ENCODE assay signal across 8 cellular contexts in genomic region chr1:186681136-186681535, GRCh38. TPM values are rescaled to one million over a fixed set of nuclear protein-coding genes. Genes with fewer than 3 reads are reported as not detected.
A peak's percentile ranks its signal among the peaks of the same experiment; 100 is the strongest.
DNase-seq lines count a peak whose midpoint lies in the region; ATAC-seq and TF ChIP-seq lines count a peak whose summit lies in the region.

No MANE protein-coding gene starts in this region.

- intact Hi-C loops in activated CD8-positive, alpha-beta T cell treated with anti-CD3 and anti-CD28 coated beads for 36 hours (cut with micrococcal nuclease): loop anchor here (5.0 kb wide), 1 partner anchor 199 kb away; no protein-coding TSS in a partner anchor
- intact Hi-C loops in right cardiac atrium (cut with DNase I): no loop called here

- ATAC-seq in activated CD8-positive, alpha-beta T cell treated with anti-CD3 and anti-CD28 coated beads for 36 hours: no peak
- no peak for ATAC-seq in right cardiac atrium

- in situ Hi-C loops in HAP-1 (cut with MboI; ENCODE audit: low sequenced_read_pairs) (no loop called here), KBM-7 (cut with MboI; ENCODE audit: low pct_unique_long_range_greater_than_20kb, low sequenced_read_pairs) (no loop called here)

- H3K9me3 ChIP-seq in HAP-1 (no peaks in the 10 kb centered on the region), right cardiac atrium (ENCODE audit: control insufficient read depth, low read length) (no peaks in the 10 kb centered on the region), skeletal muscle satellite cell (replicated peaks; ENCODE audit: low read length) (no peaks in the 10 kb centered on the region)

- H3K36me3 ChIP-seq in HAP-1 (replicated peaks) (no peaks in the 10 kb centered on the region), skeletal muscle satellite cell (ENCODE audit: insufficient read depth, low read length) (no peaks in the 10 kb centered on the region)

- H3K27me3 ChIP-seq in HAP-1 (ENCODE audit: low read depth) (no peaks in the 10 kb centered on the region), right cardiac atrium (ENCODE audit: control insufficient read depth, insufficient read depth) (no peaks in the 10 kb centered on the region), skeletal muscle satellite cell (ENCODE audit: control insufficient read depth, insufficient read depth, low read length) (peaks cover 24% of the 10 kb centered on the region)

- H3K9me3 Mint-ChIP-seq in activated CD8-positive, alpha-beta T cell treated with anti-CD3 and anti-CD28 coated beads for 36 hours: no peaks in the 10 kb centered on the region

- H3K4me1 ChIP-seq in HAP-1: no peaks in the 10 kb centered on the region; the same call in 1 of the 2 replicates
- H3K4me1 ChIP-seq in right cardiac atrium (ENCODE audit: control insufficient read depth, insufficient read depth, low read length): no peaks in the 10 kb centered on the region
- H3K4me1 ChIP-seq in skeletal muscle satellite cell (ENCODE audit: control insufficient read depth, insufficient read depth, low read length): no peaks in the 10 kb centered on the region

- WGBS in right cardiac atrium: 13% methylated on average over 9 of the region's 9 CpGs

- H3K4me3 Mint-ChIP-seq in activated CD8-positive, alpha-beta T cell treated with anti-CD3 and anti-CD28 coated beads for 36 hours: peak overlapping the region; percentile 75

- no peaks in the 10 kb centered on the region for H3K36me3 Mint-ChIP-seq in activated CD8-positive, alpha-beta T cell treated with anti-CD3 and anti-CD28 coated beads for 36 hours (ENCODE audit: low read depth)

- H3K27ac ChIP-seq in right cardiac atrium (ENCODE audit: low read length): no peak overlapping the region

- DNase-seq in HAP-1 (ENCODE audit: low spot score in 2 of 2) (no peak), right cardiac atrium (no peak), HuH-7 (ENCODE audit: low spot score) (no peak), NCI-H524 treated with DMSO at 0.1 percent for 48 hours (lab: John Stamatoyannopoulos, UW) (no peak), KBM-7 (no peak)
- no peak for DNase-seq in activated CD8-positive, alpha-beta T cell treated with anti-CD3 and anti-CD28 coated beads for 36 hours
- DNase-seq in stimulated activated CD4-positive, alpha-beta T cell treated with anti-CD3 and anti-CD28 coated beads, Interleukin-4, amount 100 ng/mL, for 24 hours: no peak

- POLR2A ChIA-PET in activated CD8-positive, alpha-beta T cell treated with anti-CD3 and anti-CD28 coated beads for 36 hours (lab: Charles Lee): no interaction called here

- H3K4me1 Mint-ChIP-seq in activated CD8-positive, alpha-beta T cell treated with anti-CD3 and anti-CD28 coated beads for 36 hours (ENCODE audit: low read depth): peaks cover 15% of the 10 kb centered on the region

- no peak for TF ChIP-seq CTCF in activated CD8-positive, alpha-beta T cell treated with anti-CD3 and anti-CD28 coated beads for 36 hours (IDR thresholded peaks at IDR 0.05)

- no peak overlapping the region for H3K27ac Mint-ChIP-seq in activated CD8-positive, alpha-beta T cell treated with anti-CD3 and anti-CD28 coated beads for 36 hours

- peak overlapping the region; percentile 75 for H3K4me2 ChIP-seq in skeletal muscle satellite cell (ENCODE audit: low read length)

- peaks cover 53% of the 10 kb centered on the region for H3K27me3 Mint-ChIP-seq in activated CD8-positive, alpha-beta T cell treated with anti-CD3 and anti-CD28 coated beads for 36 hours

- CTCF ChIA-PET in activated CD8-positive, alpha-beta T cell treated with anti-CD3 and anti-CD28 coated beads for 36 hours (lab: Charles Lee): no interaction called here

- peak overlapping the region; percentile 54 for H3K9ac ChIP-seq in skeletal muscle satellite cell (ENCODE audit: low read depth, low read length)

- H3K4me3 ChIP-seq in HAP-1: peak overlapping the region; percentile 50
- H3K4me3 ChIP-seq in right cardiac atrium (ENCODE audit: low read length): peak overlapping the region; percentile 74
- peak overlapping the region; percentile 63 for H3K4me3 ChIP-seq in skeletal muscle satellite cell (ENCODE audit: low read length)

RNA-seq across cellular contexts. Expression of gene PTGS2, which starts 0.9 kb away (rescaled TPM):
- total RNA-seq in activated CD8-positive, alpha-beta T cell treated with anti-CD3 and anti-CD28 coated beads for 36 hours: under 1 TPM in 1 of 2 experiments, not detected in 1; 0.09 TPM
- total RNA-seq in right cardiac atrium: 1 to 10 TPM; 2.6 to 8.4 (median 6.5) TPM
- 2.3 TPM for polyA plus RNA-seq in right cardiac atrium
- 3.0 and 7.2 TPM in 2 replicates for total RNA-seq in skeletal muscle satellite cell (2012; rRNA removed)
